ENCODE assay signal across 7 cellular contexts in the genomic region with DNA sequence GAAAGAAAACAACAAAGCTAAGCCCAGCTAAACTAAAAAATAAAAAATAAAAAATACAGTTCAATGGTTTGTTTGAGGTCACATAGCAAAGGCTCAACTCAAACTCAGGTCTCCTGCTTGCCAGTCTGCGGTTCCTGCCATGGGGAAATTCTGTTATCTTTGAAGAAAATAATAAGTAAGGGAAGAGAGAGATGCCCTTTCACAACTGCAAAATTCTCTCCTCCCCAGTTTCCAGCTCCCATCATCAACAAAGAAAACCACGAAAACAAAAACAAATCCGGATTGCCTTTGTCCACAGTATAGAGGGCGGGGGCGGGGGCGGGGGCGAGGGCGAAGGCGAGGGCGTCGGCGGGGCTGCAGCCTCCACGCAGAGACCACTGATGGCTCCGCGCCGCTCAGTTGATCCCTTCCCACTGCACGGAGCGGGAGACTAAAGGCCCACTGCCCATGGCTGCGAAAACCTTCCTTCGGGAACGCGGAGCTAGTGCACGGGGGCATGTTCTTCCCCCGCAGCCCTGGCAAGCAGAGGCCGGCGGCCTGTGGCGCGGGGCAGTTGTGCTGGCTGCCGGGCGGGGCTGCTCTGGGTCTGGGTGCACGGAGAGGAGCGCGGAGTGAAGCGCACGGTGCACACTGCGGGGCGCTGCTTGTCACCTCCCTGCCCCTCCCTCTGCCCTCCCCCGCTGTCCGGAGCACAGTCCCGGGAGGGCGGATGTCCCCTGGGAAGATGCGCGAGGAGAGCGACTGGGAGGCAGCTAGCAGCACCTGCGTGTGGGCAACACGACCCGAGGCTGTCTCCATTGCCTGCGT. TPM values are rescaled to one million over a fixed set of nuclear protein-coding genes. Genes with fewer than 3 reads are reported as not detected.
DNase-seq lines count a peak whose midpoint lies in the region; ATAC-seq and TF ChIP-seq lines count a peak whose summit lies in the region.

No MANE protein-coding gene starts in this region.

- H3K4me3 Mint-ChIP-seq in activated naive CD8-positive, alpha-beta T cell treated with anti-CD3 and anti-CD28 coated beads, Interleukin-2, amount 50 U/mL, for 24 hours = peak overlapping the region; percentile 11

- no peaks in the 10 kb centered on the region for H3K27me3 ChIP-seq in cardiac muscle cell

- H3K36me3 Mint-ChIP-seq in activated naive CD8-positive, alpha-beta T cell treated with anti-CD3 and anti-CD28 coated beads, Interleukin-2, amount 50 U/mL, for 24 hours (ENCODE audit: low read depth) = no peaks in the 10 kb centered on the region

- H3K27ac ChIP-seq in cardiac muscle cell = no peak overlapping the region

- H3K4me1 ChIP-seq in cardiac muscle cell (ENCODE audit: low read depth) = peaks cover 12% of the 10 kb centered on the region

- no peak for TF ChIP-seq CTCF in cardiac muscle cell (IDR thresholded peaks at IDR 0.05; ENCODE audit: low read depth, low read length)
- TF ChIP-seq CTCF in omental fat pad (IDR thresholded peaks at IDR 0.05) = no peak

- no peak overlapping the region for H3K27ac Mint-ChIP-seq in activated naive CD8-positive, alpha-beta T cell treated with anti-CD3 and anti-CD28 coated beads, Interleukin-2, amount 50 U/mL, for 24 hours

- peak overlapping the region; percentile 40 for H3K4me3 ChIP-seq in cardiac muscle cell

- ATAC-seq in GM18858 (IDR thresholded peaks at IDR 0.05; ENCODE audit: unreplicated experiment) (peak; percentile 34), HG02981 (IDR thresholded peaks at IDR 0.05; ENCODE audit: unreplicated experiment) (peak; percentile 66), omental fat pad (ENCODE audit: low FRiP score) (peak; percentile 76), GM18511 (IDR thresholded peaks at IDR 0.05; ENCODE audit: unreplicated experiment) (no peak)
- ATAC-seq in activated naive CD8-positive, alpha-beta T cell treated with anti-CD3 and anti-CD28 coated beads, Interleukin-2, amount 50 U/mL, for 24 hours = peak; percentile 46

- H3K27me3 Mint-ChIP-seq in activated naive CD8-positive, alpha-beta T cell treated with anti-CD3 and anti-CD28 coated beads, Interleukin-2, amount 50 U/mL, for 24 hours = peaks cover 25% of the 10 kb centered on the region

- peak; percentile 33 for DNase-seq in NCI-H510A treated with DMSO at 0.1 percent for 48 hours (lab: John Stamatoyannopoulos, UW)
- peak; percentile 11 for DNase-seq in activated naive CD8-positive, alpha-beta T cell treated with anti-CD3 and anti-CD28 coated beads, Interleukin-2, amount 50 U/mL, for 24 hours
- DNase-seq in cardiac muscle cell (ENCODE audit: low read depth in 1 of 2, low spot score in 1 of 2) = peak; percentile 69 to 73
- DNase-seq in omental fat pad (ENCODE audit: low spot score) = no peak

- peaks cover 4% of the 10 kb centered on the region for H3K4me1 Mint-ChIP-seq in activated naive CD8-positive, alpha-beta T cell treated with anti-CD3 and anti-CD28 coated beads, Interleukin-2, amount 50 U/mL, for 24 hours

- H3K36me3 ChIP-seq in cardiac muscle cell = no peaks in the 10 kb centered on the region

- H3K9me3 ChIP-seq in cardiac muscle cell (ENCODE audit: low read depth) = no peaks in the 10 kb centered on the region

- H3K9me3 Mint-ChIP-seq in activated naive CD8-positive, alpha-beta T cell treated with anti-CD3 and anti-CD28 coated beads, Interleukin-2, amount 50 U/mL, for 24 hours = no peaks in the 10 kb centered on the region

RNA-seq across cellular contexts. Expression of a gene that starts 54.2 kb away (rescaled TPM):
- total RNA-seq in cardiac muscle cell (50.1 and 72.8 TPM in 2 replicates), omental fat pad (100 to 1,000 TPM in 1 of 4 donors, 10 to 100 TPM in 3; 59.1 to 150 (median 68.4) TPM)
- polyA plus RNA-seq in cardiac muscle cell = 49.2 and 96.3 TPM in 2 replicates
